9 cellular contexts compared by ENCODE assay signal in the genomic region with DNA sequence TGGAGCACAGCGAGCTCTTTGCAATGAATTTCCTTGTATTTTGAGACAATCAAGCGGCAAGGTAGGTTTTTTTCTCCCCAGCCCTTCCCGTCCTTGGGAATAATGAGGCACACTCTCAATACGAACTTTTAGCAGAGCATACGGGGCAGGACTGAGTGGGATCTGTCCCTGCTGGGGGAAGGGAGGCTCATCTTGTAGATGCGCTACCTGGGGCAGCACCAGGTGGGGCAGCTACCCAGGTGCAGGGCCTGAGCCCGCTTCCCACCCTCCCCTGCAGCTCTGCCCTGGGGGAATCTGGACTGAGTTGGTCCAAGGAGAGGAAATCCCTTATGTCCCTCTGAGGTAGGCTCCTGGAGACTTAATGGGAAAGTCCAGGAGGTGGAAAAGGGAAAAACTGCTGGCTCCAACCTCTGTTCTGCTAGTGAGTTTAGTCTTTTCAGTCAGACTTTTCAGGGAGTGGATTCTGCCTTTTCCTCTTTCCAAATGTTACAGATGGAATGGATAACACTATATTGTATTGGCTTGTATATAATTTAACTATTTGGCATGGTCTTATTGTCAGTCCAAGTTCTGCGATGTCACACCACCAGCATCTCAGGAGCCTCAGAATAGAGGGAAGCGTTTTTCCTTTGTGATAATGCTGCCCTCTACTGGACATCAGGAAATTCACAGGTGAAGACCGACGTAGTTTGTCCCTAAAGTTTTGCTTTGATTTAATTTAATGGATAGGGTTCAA. TPM values are rescaled to one million over a fixed set of nuclear protein-coding genes. Genes with fewer than 3 reads are reported as not detected.
DNase-seq lines count a peak whose midpoint lies in the region; ATAC-seq, FAIRE-seq and TF ChIP-seq lines count a peak whose summit lies in the region.
"Had no signal": no experiment of that assay in that cellular context is flagged by ENCODE, and none has a peak within 500 bp of the region (broad histone marks: within the 10 kb centered on the region; RNA-seq: fewer than 3 reads in every experiment).

No MANE protein-coding gene starts in this region.

- H3K4me3 ChIP-seq in CD8-positive, alpha-beta T cell (ENCODE audit: low read depth, low read length): no peak overlapping the region
- no peak overlapping the region for H3K4me3 ChIP-seq in left ventricle myocardium inferior

- ATAC-seq in CD8-positive, alpha-beta T cell: no peak
- peak; percentile 45 for ATAC-seq in activated CD8-positive, alpha-beta T cell treated with anti-CD3 and anti-CD28 coated beads for 36 hours
- ATAC-seq in sciatic nerve (peak; percentile 77), GM21360 (IDR thresholded peaks at IDR 0.05; ENCODE audit: unreplicated experiment) (no peak)

- intact Hi-C loops in CD8-positive, alpha-beta T cell (cut with DNase I, micrococcal nuclease): loop anchor here (1.0 to 5.0 kb wide), 4 partner anchors 130 to 1950 kb away; no protein-coding TSS in a partner anchor
- intact Hi-C loops in activated CD8-positive, alpha-beta T cell treated with anti-CD3 and anti-CD28 coated beads for 36 hours (cut with micrococcal nuclease): loop anchor here (1.0 to 5.0 kb wide), 2 partner anchors 130 to 375 kb away; no protein-coding TSS in a partner anchor
- intact Hi-C loops in left ventricle myocardium inferior (cut with micrococcal nuclease) (loop anchor here (2.0 kb wide), 1 partner anchor 130 kb away; no protein-coding TSS in a partner anchor), sciatic nerve (cut with DNase I) (loop anchor here (10.0 kb wide), 2 partner anchors 128 to 378 kb away; no protein-coding TSS in a partner anchor)

- peak; percentile 68 for TF ChIP-seq CTCF in CD8-positive, alpha-beta T cell (IDR thresholded peaks at IDR 0.05)
- TF ChIP-seq CTCF in activated CD8-positive, alpha-beta T cell treated with anti-CD3 and anti-CD28 coated beads for 36 hours (IDR thresholded peaks at IDR 0.05): peak; percentile 80
- TF ChIP-seq CTCF in left ventricle myocardium inferior (IDR thresholded peaks at IDR 0.05; ENCODE audit: borderline replicate concordance): peak; percentile 84

- no peak overlapping the region for H3K27ac Mint-ChIP-seq in CD8-positive, alpha-beta T cell
- H3K27ac Mint-ChIP-seq in activated CD8-positive, alpha-beta T cell treated with anti-CD3 and anti-CD28 coated beads for 36 hours: no peak overlapping the region

- CTCF ChIA-PET in CD8-positive, alpha-beta T cell (lab: Charles Lee): interaction anchor here (1.0 to 2.4 kb wide), 7 partner anchors 19 to 377 kb away, joined by 3 to 18 read pairs (median 4); no protein-coding TSS in a partner anchor
- CTCF ChIA-PET in activated CD8-positive, alpha-beta T cell treated with anti-CD3 and anti-CD28 coated beads for 36 hours (lab: Charles Lee): interaction anchor here (0.7 to 5.4 kb wide), 8 partner anchors 16 to 475 kb away, joined by 3 to 39 read pairs (median 5); no protein-coding TSS in a partner anchor

- no peaks in the 10 kb centered on the region for H3K9me3 ChIP-seq in CD8-positive, alpha-beta T cell (ENCODE audit: low read length)
- H3K9me3 ChIP-seq in left ventricle myocardium inferior (replicated peaks): no peaks in the 10 kb centered on the region

- POLR2A ChIA-PET in CD8-positive, alpha-beta T cell (lab: Charles Lee): no interaction called here
- POLR2A ChIA-PET in activated CD8-positive, alpha-beta T cell treated with anti-CD3 and anti-CD28 coated beads for 36 hours (lab: Charles Lee): no interaction called here

- H3K36me3 Mint-ChIP-seq in CD8-positive, alpha-beta T cell: no peaks in the 10 kb centered on the region
- H3K36me3 Mint-ChIP-seq in activated CD8-positive, alpha-beta T cell treated with anti-CD3 and anti-CD28 coated beads for 36 hours (ENCODE audit: low read depth): no peaks in the 10 kb centered on the region

- H3K9me3 Mint-ChIP-seq in CD8-positive, alpha-beta T cell: no peaks in the 10 kb centered on the region
- H3K9me3 Mint-ChIP-seq in activated CD8-positive, alpha-beta T cell treated with anti-CD3 and anti-CD28 coated beads for 36 hours: no peaks in the 10 kb centered on the region

- H3K27ac ChIP-seq in CD8-positive, alpha-beta T cell (ENCODE audit: low read depth, low read length): no peak overlapping the region
- no peak overlapping the region for H3K27ac ChIP-seq in left ventricle myocardium inferior (replicated peaks)

- peak; percentile 67 for FAIRE-seq in GM18507 (lab: Jason Lieb, UNC)

- no peaks in the 10 kb centered on the region for H3K27me3 ChIP-seq in CD8-positive, alpha-beta T cell (ENCODE audit: insufficient read depth, low read length)
- peaks cover 58% of the 10 kb centered on the region for H3K27me3 ChIP-seq in left ventricle myocardium inferior (ENCODE audit: low read depth)

- no peaks in the 10 kb centered on the region for H3K4me1 ChIP-seq in CD8-positive, alpha-beta T cell (ENCODE audit: insufficient read depth, low read length)
- H3K4me1 ChIP-seq in left ventricle myocardium inferior: no peaks in the 10 kb centered on the region

- DNase-seq in CD8-positive, alpha-beta T cell: peak in 3 of 7 experiments; percentile 5 to 17 (median 11)
- DNase-seq in GM18507 (ENCODE audit: extremely low spot score, insufficient read length, low read depth) (peak; percentile 8), NCI-H1694 treated with DMSO at 0.1 percent for 48 hours (lab: John Stamatoyannopoulos, UW) (peak; percentile 75), left ventricle myocardium inferior (no peak), sciatic nerve (ENCODE audit: low spot score) (no peak)
- peak; percentile 25 for DNase-seq in activated CD8-positive, alpha-beta T cell treated with anti-CD3 and anti-CD28 coated beads for 36 hours
- no peak for DNase-seq in stimulated activated naive CD4-positive, alpha-beta T cell treated with Interleukin-2 at 50 U/mL for 16 hours (lab: John Stamatoyannopoulos, UW)

- H3K4me3 Mint-ChIP-seq in CD8-positive, alpha-beta T cell: no peak overlapping the region
- no peak overlapping the region for H3K4me3 Mint-ChIP-seq in activated CD8-positive, alpha-beta T cell treated with anti-CD3 and anti-CD28 coated beads for 36 hours

- H3K36me3 ChIP-seq in CD8-positive, alpha-beta T cell (ENCODE audit: insufficient read depth, low read length): no peaks in the 10 kb centered on the region
- no peaks in the 10 kb centered on the region for H3K36me3 ChIP-seq in left ventricle myocardium inferior

- no peaks in the 10 kb centered on the region for H3K4me1 Mint-ChIP-seq in CD8-positive, alpha-beta T cell (ENCODE audit: low read depth)
- no peaks in the 10 kb centered on the region for H3K4me1 Mint-ChIP-seq in activated CD8-positive, alpha-beta T cell treated with anti-CD3 and anti-CD28 coated beads for 36 hours (ENCODE audit: low read depth)

- peaks cover 14% of the 10 kb centered on the region for H3K27me3 Mint-ChIP-seq in CD8-positive, alpha-beta T cell (ENCODE audit: low read depth)
- H3K27me3 Mint-ChIP-seq in activated CD8-positive, alpha-beta T cell treated with anti-CD3 and anti-CD28 coated beads for 36 hours: peaks cover 15% of the 10 kb centered on the region

RNA-seq across cellular contexts. Expression of gene CES1, which starts 9.6 kb away (rescaled TPM):
- not detected for total RNA-seq in CD8-positive, alpha-beta T cell
- not detected for total RNA-seq in activated CD8-positive, alpha-beta T cell treated with anti-CD3 and anti-CD28 coated beads for 36 hours
- 29.1 TPM for total RNA-seq in left ventricle myocardium inferior
- 45.2 TPM for total RNA-seq in sciatic nerve
- total RNA-seq: T-helper 1 cell treated with Interleukin-12 subunit alpha and Interleukin-12 subunit beta and Interleukin-4 antibody, amounts not matched to agents 30 ng/mL and 1 ng/mL, for 36 hours had no signal

RNA-seq across cellular contexts. Expression of gene CES5A, which starts 32.6 kb away (rescaled TPM):
- total RNA-seq in CD8-positive, alpha-beta T cell: not detected
- not detected for total RNA-seq in activated CD8-positive, alpha-beta T cell treated with anti-CD3 and anti-CD28 coated beads for 36 hours
- total RNA-seq in left ventricle myocardium inferior (not detected), sciatic nerve (not detected)

Comparison
In these comparisons a context has a peak if more than half of its experiments do, and no peak if none do; other contexts are left out.
1. ATAC-seq: peak in activated CD8-positive, alpha-beta T cell treated with anti-CD3 and anti-CD28 coated beads for 36 hours (single experiment) and sciatic nerve (single experiment); none in CD8-positive, alpha-beta T cell (single experiment) and GM21360 (single experiment).
2. DNase-seq: peak in GM18507 (single experiment), NCI-H1694 treated with DMSO at 0.1 percent for 48 hours (single experiment) and activated CD8-positive, alpha-beta T cell treated with anti-CD3 and anti-CD28 coated beads for 36 hours (single experiment); none in left ventricle myocardium inferior (single experiment), sciatic nerve (single experiment) and stimulated activated naive CD4-positive, alpha-beta T cell treated with Interleukin-2 at 50 U/mL for 16 hours (single experiment).
3. RNA of gene CES1, which starts 9.6 kb away (total RNA-seq): 45.2 TPM in sciatic nerve (single experiment) and 29.1 TPM in left ventricle myocardium inferior (single experiment); not detected in CD8-positive, alpha-beta T cell and not detected in activated CD8-positive, alpha-beta T cell treated with anti-CD3 and anti-CD28 coated beads for 36 hours; every median in the first group is over 10 times any median in the second.
4. Peak in every context shown above with its lines, with median percentiles within 50 percentile points of each other: CTCF ChIP-seq.